Comparison of ENCODE assay signal across 8 cellular contexts in the genomic region with DNA sequence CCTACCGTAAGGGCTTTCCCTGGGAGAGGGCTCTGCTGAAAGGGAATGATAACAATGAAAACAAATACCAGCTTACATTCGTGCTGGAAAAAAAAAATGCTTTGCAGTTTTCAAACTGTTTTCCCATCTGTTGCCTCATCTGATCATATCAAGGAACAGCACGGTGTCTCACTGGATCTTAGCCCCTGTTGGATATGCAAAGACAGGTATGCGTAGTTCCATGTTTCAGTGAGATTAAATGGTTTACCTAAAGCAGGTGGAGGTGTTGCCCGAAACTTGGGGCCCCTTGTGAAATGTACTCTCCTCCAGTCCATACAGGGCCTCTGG.
DNase-seq lines count a peak whose midpoint lies in the region; ATAC-seq and TF ChIP-seq lines count a peak whose summit lies in the region.

No MANE protein-coding gene starts in this region.

- H2AFZ ChIP-seq in Loucy (ENCODE audit: low read length): peak overlapping the region; percentile 88; the same call in 1 of the 2 replicates

- H3K4me3 Mint-ChIP-seq in CD14-positive monocyte (peak overlapping the region; percentile 91 to 98), neural crest cell (peak overlapping the region; percentile 84)

- H3K4me1 Mint-ChIP-seq in CD14-positive monocyte (peaks cover 30% of the 10 kb centered on the region), neural crest cell (peaks cover 18% of the 10 kb centered on the region)

- H3F3A ChIP-seq in Loucy (ENCODE audit: low read depth): no peaks in the 10 kb centered on the region

- no peaks in the 10 kb centered on the region for H3K36me3 ChIP-seq in Loucy (ENCODE audit: insufficient read depth, low read length)

- peaks cover 39 to 46% (median 39%) of the 10 kb centered on the region in 3 donors for H3K27me3 Mint-ChIP-seq in CD14-positive monocyte (ENCODE audit: low read depth in 3 of 3)
- H3K27me3 Mint-ChIP-seq in neural crest cell (ENCODE audit: low read depth): peaks cover 57% of the 10 kb centered on the region

- no peak for ATAC-seq in HG03095 (IDR thresholded peaks at IDR 0.05; ENCODE audit: unreplicated experiment)
- no peak for ATAC-seq in GM19463 (IDR thresholded peaks at IDR 0.05; ENCODE audit: unreplicated experiment)

- no peak overlapping the region for H3K27ac Mint-ChIP-seq in CD14-positive monocyte
- H3K27ac Mint-ChIP-seq in neural crest cell (ENCODE audit: unreplicated experiment): no peak overlapping the region

- H4K20me1 ChIP-seq in Loucy (ENCODE audit: insufficient read depth, low read length, poor library complexity, severe bottlenecking): no peaks in the 10 kb centered on the region

- DNase-seq in CD14-positive monocyte (ENCODE audit: low spot score) (no peak), coronary artery (ENCODE audit: low spot score) (no peak), neural crest cell (ENCODE audit: low read depth, low spot score) (no peak), OCI-M1 (lab: John Stamatoyannopoulos, UW) (no peak), dedifferentiated amniotic fluid mesenchymal stem cell (ENCODE audit: extremely low spot score) (no peak)

- no peaks in the 10 kb centered on the region for H3K9me2 ChIP-seq in Loucy (replicated peaks; ENCODE audit: low read depth, low read length)

- peaks cover 6% of the 10 kb centered on the region for H3K27me3 ChIP-seq in Loucy (ENCODE audit: insufficient read depth, low read length, poor library complexity, severe bottlenecking)

- H3K9me3 ChIP-seq in Loucy (ENCODE audit: insufficient read depth, low read depth, low read length): no peaks in the 10 kb centered on the region

- H3K9me3 Mint-ChIP-seq in CD14-positive monocyte: peaks cover 0 to 12% (median 5%) of the 10 kb centered on the region in 7 donors
- H3K9me3 Mint-ChIP-seq in neural crest cell: no peaks in the 10 kb centered on the region

- H3K9ac ChIP-seq in Loucy (ENCODE audit: low read depth, low read length, poor library complexity, severe bottlenecking): no peak overlapping the region

- TF ChIP-seq CTCF in CD14-positive monocyte (IDR thresholded peaks at IDR 0.05) (no peak), Loucy (conservative IDR thresholded peaks at IDR 0.05; ENCODE audit: low read length) (no peak), coronary artery (IDR thresholded peaks at IDR 0.05) (no peak), neural crest cell (conservative IDR thresholded peaks at IDR 0.05) (no peak)

- intact Hi-C loops in CD14-positive monocyte (cut with micrococcal nuclease): no loop called here

- H3K36me3 Mint-ChIP-seq in CD14-positive monocyte (no peaks in the 10 kb centered on the region), neural crest cell (ENCODE audit: low read depth) (no peaks in the 10 kb centered on the region)

- H3K4me3 ChIP-seq in Loucy (ENCODE audit: low read length, poor library complexity, severe bottlenecking) (peak overlapping the region; percentile 78), coronary artery (peak overlapping the region; percentile 85)

- H3K4me1 ChIP-seq in Loucy (ENCODE audit: insufficient read depth, low read length, poor library complexity, severe bottlenecking): peaks cover 23% of the 10 kb centered on the region

- H3K79me2 ChIP-seq in Loucy (ENCODE audit: insufficient read depth, low read length): no peaks in the 10 kb centered on the region

- H3K27ac ChIP-seq in coronary artery: peak overlapping the region; percentile 93 to 97

- H3K4me2 ChIP-seq in Loucy (ENCODE audit: low read depth, low read length, poor library complexity, severe bottlenecking): peak overlapping the region; percentile 74
